Comparison of ENCODE assay signal across 1 cellular context in genomic region chr10:97627731-97628130, GRCh38.
TF ChIP-seq lines count a peak whose summit lies in the region.

No MANE protein-coding gene starts in this region.

TF ChIP-seq in K562, 482 proteins besides CTCF, POLR2A, EP300 and RAD21 (continued from another document):
- TF ChIP-seq, protein P1, sequence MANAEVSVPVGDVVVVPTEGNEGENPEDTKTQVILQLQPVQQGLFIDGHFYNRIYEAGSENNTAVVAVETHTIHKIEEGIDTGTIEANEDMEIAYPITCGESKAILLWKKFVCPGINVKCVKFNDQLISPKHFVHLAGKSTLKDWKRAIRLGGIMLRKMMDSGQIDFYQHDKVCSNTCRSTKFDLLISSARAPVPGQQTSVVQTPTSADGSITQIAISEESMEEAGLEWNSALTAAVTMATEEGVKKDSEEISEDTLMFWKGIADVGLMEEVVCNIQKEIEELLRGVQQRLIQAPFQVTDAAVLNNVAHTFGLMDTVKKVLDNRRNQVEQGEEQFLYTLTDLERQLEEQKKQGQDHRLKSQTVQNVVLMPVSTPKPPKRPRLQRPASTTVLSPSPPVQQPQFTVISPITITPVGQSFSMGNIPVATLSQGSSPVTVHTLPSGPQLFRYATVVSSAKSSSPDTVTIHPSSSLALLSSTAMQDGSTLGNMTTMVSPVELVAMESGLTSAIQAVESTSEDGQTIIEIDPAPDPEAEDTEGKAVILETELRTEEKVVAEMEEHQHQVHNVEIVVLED (CRISPR knock-in tag; IDR thresholded peaks at IDR 0.05), result no peak
- no peak for TF ChIP-seq CSDE1 (IDR thresholded peaks at IDR 0.05)
- 0 out of 2 replicates have a peak, but pooled peaks have one; percentile 12 for TF ChIP-seq PKNOX1 (IDR thresholded peaks at IDR 0.05)
- TF ChIP-seq ZBTB17 (CRISPR knock-in tag; IDR thresholded peaks at IDR 0.05), result peak; percentile 64; the same call in 1 of the 2 replicates
- no peak for TF ChIP-seq TFAM (CRISPR knock-in tag; conservative IDR thresholded peaks at IDR 0.05)
- peak; percentile 37; the same call in 1 of the 2 replicates for TF ChIP-seq CXXC5 (CRISPR knock-in tag; IDR thresholded peaks at IDR 0.05)
- no peak for TF ChIP-seq ZNF57 (CRISPR knock-in tag; IDR thresholded peaks at IDR 0.05)
- TF ChIP-seq TARDBP (IDR thresholded peaks at IDR 0.05), result no peak
- no peak for TF ChIP-seq ZNF184 (CRISPR knock-in tag; IDR thresholded peaks at IDR 0.05)
- TF ChIP-seq ZNF584 (CRISPR knock-in tag; IDR thresholded peaks at IDR 0.05; ENCODE audit: low read depth), result no peak
- no peak for TF ChIP-seq THRAP3 (IDR thresholded peaks at IDR 0.05; ENCODE audit: borderline replicate concordance)
- TF ChIP-seq MCM5 (IDR thresholded peaks at IDR 0.05; ENCODE audit: low read depth), result no peak
- TF ChIP-seq PBX2 (CRISPR knock-in tag; IDR thresholded peaks at IDR 0.05; ENCODE audit: low read depth), result no peak
- no peak for TF ChIP-seq PBX2 (tag; conservative IDR thresholded peaks at IDR 0.05; ENCODE audit: low read depth)
- peak; percentile 83; the same call in 1 of the 2 replicates for TF ChIP-seq KLF6 (CRISPR knock-in tag; IDR thresholded peaks at IDR 0.05; ENCODE audit: borderline replicate concordance)
- no peak for TF ChIP-seq STAT5B (CRISPR knock-in tag; IDR thresholded peaks at IDR 0.05)
- peak; percentile 61 for TF ChIP-seq C11orf30 (IDR thresholded peaks at IDR 0.05; ENCODE audit: low read depth)
- TF ChIP-seq ZNF217 (CRISPR knock-in tag; IDR thresholded peaks at IDR 0.05), result no peak
- TF ChIP-seq E2F5 (CRISPR knock-in tag; IDR thresholded peaks at IDR 0.05), result no peak
- no peak for TF ChIP-seq ZNF174 (CRISPR knock-in tag; IDR thresholded peaks at IDR 0.05)
- TF ChIP-seq MTF1 (CRISPR knock-in tag; IDR thresholded peaks at IDR 0.05; ENCODE audit: borderline replicate concordance), result peak; percentile 34; the same call in 1 of the 2 replicates
- TF ChIP-seq ZNF589 (CRISPR knock-in tag; IDR thresholded peaks at IDR 0.05; ENCODE audit: low read depth), result no peak
- no peak for TF ChIP-seq KLF13 (tag; IDR thresholded peaks at IDR 0.05; ENCODE audit: borderline replicate concordance, low read depth)
- TF ChIP-seq CBFA2T3 (IDR thresholded peaks at IDR 0.05), result peak; percentile 36; the same call in 1 of the 2 replicates
- TF ChIP-seq ZBED1 (IDR thresholded peaks at IDR 0.05), result no peak
- TF ChIP-seq CTBP1 (IDR thresholded peaks at IDR 0.05; ENCODE audit: borderline replicate concordance), result peak; percentile 99
- peak; percentile 69 for TF ChIP-seq MAFG (tag; conservative IDR thresholded peaks at IDR 0.05)
- TF ChIP-seq, protein P2, sequence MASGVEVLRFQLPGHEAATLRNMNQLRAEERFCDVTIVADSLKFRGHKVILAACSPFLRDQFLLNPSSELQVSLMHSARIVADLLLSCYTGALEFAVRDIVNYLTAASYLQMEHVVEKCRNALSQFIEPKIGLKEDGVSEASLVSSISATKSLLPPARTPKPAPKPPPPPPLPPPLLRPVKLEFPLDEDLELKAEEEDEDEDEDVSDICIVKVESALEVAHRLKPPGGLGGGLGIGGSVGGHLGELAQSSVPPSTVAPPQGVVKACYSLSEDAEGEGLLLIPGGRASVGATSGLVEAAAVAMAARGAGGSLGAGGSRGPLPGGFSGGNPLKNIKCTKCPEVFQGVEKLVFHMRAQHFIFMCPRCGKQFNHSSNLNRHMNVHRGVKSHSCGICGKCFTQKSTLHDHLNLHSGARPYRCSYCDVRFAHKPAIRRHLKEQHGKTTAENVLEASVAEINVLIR (CRISPR knock-in tag; IDR thresholded peaks at IDR 0.05), result peak; percentile 49; the same call in 1 of the 2 replicates
- peak; percentile 85 for TF ChIP-seq CREB3 (tag; conservative IDR thresholded peaks at IDR 0.05; ENCODE audit: low read depth)
- no peak for TF ChIP-seq TAL1 (IDR thresholded peaks at IDR 0.05)
- TF ChIP-seq USF1 (CRISPR knock-in tag; IDR thresholded peaks at IDR 0.05), result no peak
- no peak for TF ChIP-seq BMI1 (IDR thresholded peaks at IDR 0.05; ENCODE audit: low read length)
- TF ChIP-seq ID3 (CRISPR knock-in tag; IDR thresholded peaks at IDR 0.05), result no peak
- no peak for TF ChIP-seq ID3 (tag; IDR thresholded peaks at IDR 0.05)
- no peak for TF ChIP-seq ARID3B (CRISPR knock-in tag; IDR thresholded peaks at IDR 0.05; ENCODE audit: borderline replicate concordance)
- TF ChIP-seq, protein P3, sequence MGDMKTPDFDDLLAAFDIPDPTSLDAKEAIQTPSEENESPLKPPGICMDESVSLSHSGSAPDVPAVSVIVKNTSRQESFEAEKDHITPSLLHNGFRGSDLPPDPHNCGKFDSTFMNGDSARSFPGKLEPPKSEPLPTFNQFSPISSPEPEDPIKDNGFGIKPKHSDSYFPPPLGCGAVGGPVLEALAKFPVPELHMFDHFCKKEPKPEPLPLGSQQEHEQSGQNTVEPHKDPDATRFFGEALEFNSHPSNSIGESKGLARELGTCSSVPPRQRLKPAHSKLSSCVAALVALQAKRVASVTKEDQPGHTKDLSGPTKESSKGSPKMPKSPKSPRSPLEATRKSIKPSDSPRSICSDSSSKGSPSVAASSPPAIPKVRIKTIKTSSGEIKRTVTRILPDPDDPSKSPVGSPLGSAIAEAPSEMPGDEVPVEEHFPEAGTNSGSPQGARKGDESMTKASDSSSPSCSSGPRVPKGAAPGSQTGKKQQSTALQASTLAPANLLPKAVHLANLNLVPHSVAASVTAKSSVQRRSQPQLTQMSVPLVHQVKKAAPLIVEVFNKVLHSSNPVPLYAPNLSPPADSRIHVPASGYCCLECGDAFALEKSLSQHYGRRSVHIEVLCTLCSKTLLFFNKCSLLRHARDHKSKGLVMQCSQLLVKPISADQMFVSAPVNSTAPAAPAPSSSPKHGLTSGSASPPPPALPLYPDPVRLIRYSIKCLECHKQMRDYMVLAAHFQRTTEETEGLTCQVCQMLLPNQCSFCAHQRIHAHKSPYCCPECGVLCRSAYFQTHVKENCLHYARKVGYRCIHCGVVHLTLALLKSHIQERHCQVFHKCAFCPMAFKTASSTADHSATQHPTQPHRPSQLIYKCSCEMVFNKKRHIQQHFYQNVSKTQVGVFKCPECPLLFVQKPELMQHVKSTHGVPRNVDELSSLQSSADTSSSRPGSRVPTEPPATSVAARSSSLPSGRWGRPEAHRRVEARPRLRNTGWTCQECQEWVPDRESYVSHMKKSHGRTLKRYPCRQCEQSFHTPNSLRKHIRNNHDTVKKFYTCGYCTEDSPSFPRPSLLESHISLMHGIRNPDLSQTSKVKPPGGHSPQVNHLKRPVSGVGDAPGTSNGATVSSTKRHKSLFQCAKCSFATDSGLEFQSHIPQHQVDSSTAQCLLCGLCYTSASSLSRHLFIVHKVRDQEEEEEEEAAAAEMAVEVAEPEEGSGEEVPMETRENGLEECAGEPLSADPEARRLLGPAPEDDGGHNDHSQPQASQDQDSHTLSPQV (IDR thresholded peaks at IDR 0.05), result peak; percentile 90
- TF ChIP-seq ZFX (CRISPR knock-in tag; IDR thresholded peaks at IDR 0.05), result no peak
- TF ChIP-seq, protein P4, sequence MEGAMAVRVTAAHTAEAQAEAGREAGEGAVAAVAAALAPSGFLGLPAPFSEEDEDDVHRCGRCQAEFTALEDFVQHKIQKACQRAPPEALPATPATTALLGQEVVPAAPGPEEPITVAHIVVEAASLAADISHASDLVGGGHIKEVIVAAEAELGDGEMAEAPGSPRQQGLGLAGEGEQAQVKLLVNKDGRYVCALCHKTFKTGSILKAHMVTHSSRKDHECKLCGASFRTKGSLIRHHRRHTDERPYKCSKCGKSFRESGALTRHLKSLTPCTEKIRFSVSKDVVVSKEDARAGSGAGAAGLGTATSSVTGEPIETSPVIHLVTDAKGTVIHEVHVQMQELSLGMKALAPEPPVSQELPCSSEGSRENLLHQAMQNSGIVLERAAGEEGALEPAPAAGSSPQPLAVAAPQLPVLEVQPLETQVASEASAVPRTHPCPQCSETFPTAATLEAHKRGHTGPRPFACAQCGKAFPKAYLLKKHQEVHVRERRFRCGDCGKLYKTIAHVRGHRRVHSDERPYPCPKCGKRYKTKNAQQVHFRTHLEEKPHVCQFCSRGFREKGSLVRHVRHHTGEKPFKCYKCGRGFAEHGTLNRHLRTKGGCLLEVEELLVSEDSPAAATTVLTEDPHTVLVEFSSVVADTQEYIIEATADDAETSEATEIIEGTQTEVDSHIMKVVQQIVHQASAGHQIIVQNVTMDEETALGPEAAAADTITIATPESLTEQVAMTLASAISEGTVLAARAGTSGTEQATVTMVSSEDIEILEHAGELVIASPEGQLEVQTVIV (CRISPR knock-in tag; IDR thresholded peaks at IDR 0.05; ENCODE audit: borderline replicate concordance), result no peak
- no peak for TF ChIP-seq TGIF2 (CRISPR knock-in tag; IDR thresholded peaks at IDR 0.05)
- no peak for TF ChIP-seq NR2C1 (IDR thresholded peaks at IDR 0.05)
- TF ChIP-seq NR2C1 (tag; IDR thresholded peaks at IDR 0.05), result peak; percentile 54; the same call in 1 of the 2 replicates
- TF ChIP-seq ZNF263 (CRISPR knock-in tag; IDR thresholded peaks at IDR 0.05; ENCODE audit: borderline replicate concordance), result no peak
- TF ChIP-seq LCOR (CRISPR knock-in tag; IDR thresholded peaks at IDR 0.05), result no peak
- TF ChIP-seq TEAD1 (CRISPR knock-in tag; IDR thresholded peaks at IDR 0.05), result peak in 1 of 2 experiments; percentile 73; a peak in 2 of 4 replicates
- no peak; the same call in 1 of the 2 replicates for TF ChIP-seq TCFL5 (CRISPR knock-in tag; conservative IDR thresholded peaks at IDR 0.05)
- TF ChIP-seq ESRRA (IDR thresholded peaks at IDR 0.05; ENCODE audit: borderline replicate concordance, low read depth), result peak; percentile 94
- TF ChIP-seq MECOM (CRISPR knock-in tag; IDR thresholded peaks at IDR 0.05), result 0 out of 2 replicates have a peak, but pooled peaks have one; percentile 40
- no peak for TF ChIP-seq ATF1 (CRISPR knock-in tag; IDR thresholded peaks at IDR 0.05)
- no peak for TF ChIP-seq ATF1 (tag; IDR thresholded peaks at IDR 0.05)
